Comparison of ENCODE assay signal across 8 cellular contexts in the genomic region with DNA sequence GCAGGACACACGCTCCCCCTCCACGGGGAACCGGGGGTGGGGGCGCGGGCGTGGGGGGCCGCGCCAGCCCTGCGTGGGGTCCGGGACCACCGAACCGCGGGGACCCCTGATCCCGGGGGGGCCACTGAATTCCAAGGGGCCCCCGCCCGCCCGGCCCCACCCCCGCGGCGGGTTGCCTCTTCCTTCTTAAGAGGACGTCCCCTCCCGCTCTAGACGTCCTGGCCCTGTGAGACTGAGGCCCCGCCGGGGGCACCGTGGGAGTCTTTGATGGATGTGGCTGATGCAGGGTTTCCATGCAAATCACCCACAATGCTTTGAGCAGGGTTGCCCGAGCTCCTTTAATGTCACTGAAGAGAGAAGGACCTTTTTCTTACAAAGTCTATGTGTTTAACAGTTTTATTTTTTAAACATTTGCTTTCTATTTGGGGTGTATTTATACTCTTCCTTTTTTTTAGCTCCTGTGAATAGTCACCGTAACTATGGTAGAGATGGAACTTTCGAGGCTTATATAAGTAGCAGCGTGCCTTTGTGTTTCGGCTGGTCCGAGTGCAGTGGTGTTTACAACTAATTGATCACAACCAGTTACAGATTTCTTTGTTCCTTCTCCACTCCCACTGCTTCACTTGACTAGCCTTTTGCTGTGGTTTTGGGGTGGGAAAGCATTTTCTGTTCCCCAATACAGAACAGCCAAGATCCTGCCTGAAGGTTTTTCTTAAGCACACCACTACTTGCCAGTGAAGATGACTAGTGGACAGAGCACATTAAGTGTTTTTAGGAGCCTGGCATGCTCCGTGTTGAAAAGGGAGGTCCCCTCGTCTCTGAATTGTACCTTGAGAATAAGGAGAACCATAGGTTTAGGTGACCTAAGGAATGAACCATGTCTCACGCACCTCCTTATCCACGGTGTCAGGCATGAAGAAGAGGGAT. TPM values are rescaled to one million over a fixed set of nuclear protein-coding genes. Genes with fewer than 3 reads are reported as not detected.
DNase-seq lines count a peak whose midpoint lies in the region; ATAC-seq and TF ChIP-seq lines count a peak whose summit lies in the region.

No MANE protein-coding gene starts in this region.

- CTCF ChIA-PET in T-cell (lab: Charles Lee): interaction anchor here (0.6 to 2.4 kb wide), 11 partner anchors 16 to 456 kb away, joined by 3 to 11 read pairs (median 6); no protein-coding TSS in a partner anchor

- under 1% methylated on average over 36 of the region's 36 CpGs for WGBS in right cardiac atrium
- 0 to 1% methylated on average over 28 to 36 of the region's 36 CpGs for WGBS in aorta, 2 donors

- H3K27ac Mint-ChIP-seq in T-cell: peak overlapping the region; percentile 89 to 96

- peaks cover 58 to 75% (median 63%) of the 10 kb centered on the region in 3 donors for H3K4me1 Mint-ChIP-seq in T-cell

- H3K36me3 ChIP-seq in rectal smooth muscle tissue (ENCODE audit: control insufficient read depth, insufficient read depth, low read length): no peaks in the 10 kb centered on the region
- no peaks in the 10 kb centered on the region for H3K36me3 ChIP-seq in aorta (ENCODE audit: control insufficient read depth in 1 of 2, insufficient read depth in 2 of 2, low read length in 1 of 2)

- peak overlapping the region; percentile 83 to 94 (median 84) for H3K4me3 Mint-ChIP-seq in T-cell

- ATAC-seq in HG02759 (IDR thresholded peaks at IDR 0.05; ENCODE audit: unreplicated experiment): peak; percentile 66
- peak; percentile 63 to 72 (median 70) for ATAC-seq in T-cell (replicated peaks in 1 of 4)
- peak; percentile 66 to 78 for ATAC-seq in right cardiac atrium
- ATAC-seq in aorta (ENCODE audit: low FRiP score): peak; percentile 64

- no peaks in the 10 kb centered on the region for H3K9me3 ChIP-seq in right cardiac atrium (ENCODE audit: control insufficient read depth, low read length)
- no peaks in the 10 kb centered on the region for H3K9me3 ChIP-seq in aorta (ENCODE audit: control insufficient read depth, low read length)

- peaks cover 0 to 8% (median 0%) of the 10 kb centered on the region in 3 donors for H3K9me3 Mint-ChIP-seq in T-cell

- no peaks in the 10 kb centered on the region for H3K27me3 Mint-ChIP-seq in T-cell

- no peak for TF ChIP-seq CTCF in GM12865 (IDR thresholded peaks at IDR 0.05; ENCODE audit: insufficient read depth, low read depth, low read length, missing control alignments)

- H3K27me3 ChIP-seq in right cardiac atrium (ENCODE audit: control insufficient read depth, insufficient read depth) (no peaks in the 10 kb centered on the region), rectal smooth muscle tissue (ENCODE audit: control insufficient read depth, insufficient read depth, low read length) (no peaks in the 10 kb centered on the region), aorta (ENCODE audit: control insufficient read depth in 1 of 2, insufficient read depth in 2 of 2, low read length in 1 of 2) (no peaks in the 10 kb centered on the region)

- no peaks in the 10 kb centered on the region for H3K36me3 Mint-ChIP-seq in T-cell

- H3K4me1 ChIP-seq in right cardiac atrium (ENCODE audit: control insufficient read depth, insufficient read depth, low read length) (peaks cover 6% of the 10 kb centered on the region), rectal smooth muscle tissue (ENCODE audit: control insufficient read depth, insufficient read depth, low read length) (peaks cover 7% of the 10 kb centered on the region), aorta (ENCODE audit: control insufficient read depth in 1 of 2, insufficient read depth in 2 of 2, low read length in 2 of 2) (peaks cover 0 to 2% of the 10 kb centered on the region in 2 donors)

- peak overlapping the region; percentile 17 for H3K27ac ChIP-seq in right cardiac atrium (ENCODE audit: low read length)
- peak overlapping the region; percentile 32 for H3K27ac ChIP-seq in rectal smooth muscle tissue (ENCODE audit: low read depth, low read length)
- no peak overlapping the region for H3K27ac ChIP-seq in aorta (ENCODE audit: low read depth in 1 of 2, low read length in 2 of 2)

- H3K4me3 ChIP-seq in GM12865 (ENCODE audit: low read depth, low read length): peak overlapping the region; percentile 75
- peak overlapping the region; percentile 90 for H3K4me3 ChIP-seq in right cardiac atrium (ENCODE audit: low read length)
- H3K4me3 ChIP-seq in rectal smooth muscle tissue (ENCODE audit: low read length): peak overlapping the region; percentile 77
- H3K4me3 ChIP-seq in aorta (ENCODE audit: low read length in 2 of 2): peak overlapping the region; percentile 75 to 97

- peak overlapping the region; percentile 30 for H3K9ac ChIP-seq in rectal smooth muscle tissue (ENCODE audit: low read length)

- intact Hi-C loops in right cardiac atrium (cut with DNase I): no loop called here
- intact Hi-C loops in aorta (cut with DNase I): no loop called here

- POLR2A ChIA-PET in T-cell (lab: Charles Lee): interaction anchor here (0.5 to 0.7 kb wide), 3 partner anchors 42 to 640 kb away, joined by 3 to 6 read pairs (median 5); no protein-coding TSS in a partner anchor

- DNase-seq in GM12865 (ENCODE audit: low read depth) (peak; percentile 89), NCI-H1436 (lab: John Stamatoyannopoulos, UW) (peak; percentile 79), T-cell (peak; percentile 51 to 88 (median 82)), amniotic epithelial cell (ENCODE audit: low read depth) (peak; percentile 75), right cardiac atrium (peak; percentile 61 to 71 (median 67)), aorta (peak; percentile 67 to 82)

RNA-seq across cellular contexts. Expression of a gene that starts 44.8 kb away (rescaled TPM):
- total RNA-seq in T-cell (10 to 100 TPM; 40.3 to 75.3 (median 68.4) TPM), right cardiac atrium (10 to 100 TPM; 33.0 to 69.2 (median 46.3) TPM), aorta (10 to 100 TPM; 80.0 to 86.0 TPM)
- polyA plus RNA-seq in right cardiac atrium (24.4 TPM), aorta (10 to 100 TPM; 24.4 to 47.7 TPM)

Comparison
In these comparisons a context has a peak if more than half of its experiments do, and no peak if none do; other contexts are left out.
1. H3K27ac ChIP-seq: peak in right cardiac atrium (single experiment) and rectal smooth muscle tissue (single experiment); none in aorta (0 of 2).
2. Peak in every context shown above with its lines, with median percentiles within 50 percentile points of each other: DNase-seq, H3K4me3 ChIP-seq and ATAC-seq.